ENCODE assay signal across 8 cellular contexts in genomic region chr13:76723551-76724232, GRCh38.
A peak's percentile ranks its signal among the peaks of the same experiment; 100 is the strongest.
DNase-seq lines count a peak whose midpoint lies in the region; ATAC-seq and TF ChIP-seq lines count a peak whose summit lies in the region.

No MANE protein-coding gene starts in this region.

- H3K4me1 ChIP-seq in uterus (no peaks in the 10 kb centered on the region), HAP-1 (no peaks in the 10 kb centered on the region)

- H3K27ac Mint-ChIP-seq in activated CD8-positive, alpha-beta T cell treated with anti-CD3 and anti-CD28 coated beads, Interleukin-2, amount 10 ng/mL, durations not matched to agents 7 days and 5 days: no peak overlapping the region
- H3K27ac Mint-ChIP-seq in activated CD8-positive, alpha-beta memory T cell treated with anti-CD3 and anti-CD28 coated beads, Interleukin-2, amount 10 ng/mL, durations not matched to agents 7 days and 5 days: no peak overlapping the region

- H3K9me3 Mint-ChIP-seq in activated CD8-positive, alpha-beta T cell treated with anti-CD3 and anti-CD28 coated beads, Interleukin-2, amount 10 ng/mL, durations not matched to agents 7 days and 5 days (ENCODE audit: insufficient read depth): no peaks in the 10 kb centered on the region
- H3K9me3 Mint-ChIP-seq in activated CD8-positive, alpha-beta memory T cell treated with anti-CD3 and anti-CD28 coated beads, Interleukin-2, amount 10 ng/mL, durations not matched to agents 7 days and 5 days (ENCODE audit: low read depth): no peaks in the 10 kb centered on the region

- in situ Hi-C loops in HAP-1 (cut with MboI; ENCODE audit: low sequenced_read_pairs): no loop called here

- POLR2A ChIA-PET in activated CD8-positive, alpha-beta T cell treated with anti-CD3 and anti-CD28 coated beads, Interleukin-2, amount 10 ng/mL, durations not matched to agents 7 days and 5 days (lab: Charles Lee): no interaction called here

- peak; percentile 40 for ATAC-seq in HG02938 (IDR thresholded peaks at IDR 0.05; ENCODE audit: unreplicated experiment)
- ATAC-seq in activated CD8-positive, alpha-beta T cell treated with anti-CD3 and anti-CD28 coated beads, Interleukin-2, amount 10 ng/mL, durations not matched to agents 7 days and 5 days: peak; percentile 77
- no peak for ATAC-seq in activated CD8-positive, alpha-beta memory T cell treated with anti-CD3 and anti-CD28 coated beads, Interleukin-2, amount 10 ng/mL, durations not matched to agents 7 days and 5 days

- TF ChIP-seq CTCF in uterus (IDR thresholded peaks at IDR 0.05): no peak

- H3K36me3 ChIP-seq in uterus (no peaks in the 10 kb centered on the region), HAP-1 (replicated peaks) (no peaks in the 10 kb centered on the region)

- H3K27me3 ChIP-seq in uterus (no peaks in the 10 kb centered on the region), HAP-1 (ENCODE audit: low read depth) (no peaks in the 10 kb centered on the region)

- H3K9me3 ChIP-seq in uterus: no peaks in the 10 kb centered on the region
- H3K9me3 ChIP-seq in HAP-1: no peaks in the 10 kb centered on the region

- no peak overlapping the region for H3K4me3 ChIP-seq in uterus
- H3K4me3 ChIP-seq in HAP-1: no peak overlapping the region

- no peaks in the 10 kb centered on the region for H3K36me3 Mint-ChIP-seq in activated CD8-positive, alpha-beta T cell treated with anti-CD3 and anti-CD28 coated beads, Interleukin-2, amount 10 ng/mL, durations not matched to agents 7 days and 5 days (ENCODE audit: low read depth)
- H3K36me3 Mint-ChIP-seq in activated CD8-positive, alpha-beta memory T cell treated with anti-CD3 and anti-CD28 coated beads, Interleukin-2, amount 10 ng/mL, durations not matched to agents 7 days and 5 days: no peaks in the 10 kb centered on the region

- H3K4me3 Mint-ChIP-seq in activated CD8-positive, alpha-beta T cell treated with anti-CD3 and anti-CD28 coated beads, Interleukin-2, amount 10 ng/mL, durations not matched to agents 7 days and 5 days: no peak overlapping the region
- no peak overlapping the region for H3K4me3 Mint-ChIP-seq in activated CD8-positive, alpha-beta memory T cell treated with anti-CD3 and anti-CD28 coated beads, Interleukin-2, amount 10 ng/mL, durations not matched to agents 7 days and 5 days

- CTCF ChIA-PET in activated CD8-positive, alpha-beta T cell treated with anti-CD3 and anti-CD28 coated beads, Interleukin-2, amount 10 ng/mL, durations not matched to agents 7 days and 5 days (lab: Charles Lee): interaction anchor here (0.9 kb wide), 1 partner anchor 257 kb away, joined by 3 read pairs; no protein-coding TSS in a partner anchor
- CTCF ChIA-PET in activated CD8-positive, alpha-beta memory T cell treated with anti-CD3 and anti-CD28 coated beads, Interleukin-2, amount 10 ng/mL, durations not matched to agents 7 days and 5 days (lab: Charles Lee): no interaction called here

- H3K27ac ChIP-seq in uterus: peak overlapping the region; percentile 15 to 80

- H3K27me3 Mint-ChIP-seq in activated CD8-positive, alpha-beta T cell treated with anti-CD3 and anti-CD28 coated beads, Interleukin-2, amount 10 ng/mL, durations not matched to agents 7 days and 5 days (ENCODE audit: low read depth): peaks cover 2% of the 10 kb centered on the region
- H3K27me3 Mint-ChIP-seq in activated CD8-positive, alpha-beta memory T cell treated with anti-CD3 and anti-CD28 coated beads, Interleukin-2, amount 10 ng/mL, durations not matched to agents 7 days and 5 days: peaks cover 2% of the 10 kb centered on the region

- no peak for TF ChIP-seq POLR2A in uterus (IDR thresholded peaks at IDR 0.05)

- DNase-seq in EH (ENCODE audit: low read depth) (peak; percentile 96), iPS-NIHi11 (ENCODE audit: low spot score) (peak; percentile 24), uterus (no peak), NCI-H510A treated with DMSO at 0.1 percent for 48 hours (lab: John Stamatoyannopoulos, UW) (no peak), HAP-1 (ENCODE audit: low spot score in 2 of 2) (no peak)
- peak; percentile 42 for DNase-seq in activated CD8-positive, alpha-beta T cell treated with anti-CD3 and anti-CD28 coated beads, Interleukin-2, amount 10 ng/mL, durations not matched to agents 7 days and 5 days
- DNase-seq in activated CD8-positive, alpha-beta memory T cell treated with anti-CD3 and anti-CD28 coated beads, Interleukin-2, amount 10 ng/mL, durations not matched to agents 7 days and 5 days: no peak

- no peaks in the 10 kb centered on the region for H3K4me1 Mint-ChIP-seq in activated CD8-positive, alpha-beta T cell treated with anti-CD3 and anti-CD28 coated beads, Interleukin-2, amount 10 ng/mL, durations not matched to agents 7 days and 5 days (ENCODE audit: low read depth)
- H3K4me1 Mint-ChIP-seq in activated CD8-positive, alpha-beta memory T cell treated with anti-CD3 and anti-CD28 coated beads, Interleukin-2, amount 10 ng/mL, durations not matched to agents 7 days and 5 days: no peaks in the 10 kb centered on the region

- intact Hi-C loops in uterus (cut with DNase I; ENCODE audit: low total_unique reads): no loop called here

Comparison
In these comparisons a context has a peak if more than half of its experiments do, and no peak if none do; other contexts are left out.
1. DNase-seq: peak in EH (single experiment), activated CD8-positive, alpha-beta T cell treated with anti-CD3 and anti-CD28 coated beads, Interleukin-2, amount 10 ng/mL, durations not matched to agents 7 days and 5 days (single experiment) and iPS-NIHi11 (single experiment); none in uterus (0 of 2), NCI-H510A treated with DMSO at 0.1 percent for 48 hours (single experiment), HAP-1 (0 of 2) and activated CD8-positive, alpha-beta memory T cell treated with anti-CD3 and anti-CD28 coated beads, Interleukin-2, amount 10 ng/mL, durations not matched to agents 7 days and 5 days (single experiment).